In genomic region chr5:75473463-75473862, GRCh38 we compare ENCODE assay signal across 23 cellular contexts.
"Had no signal": no experiment of that assay in that cellular context is flagged by ENCODE, and none has a peak within 500 bp of the region (broad histone marks: within the 10 kb centered on the region; RNA-seq: fewer than 3 reads in every experiment).

No MANE protein-coding gene starts in this region.

- H3K27ac Mint-ChIP-seq: activated naive CD4-positive, alpha-beta T cell treated with anti-CD3 and anti-CD28 coated beads, Interleukin-2, amount 50 U/mL, for 24 hours; naive thymus-derived CD4-positive, alpha-beta T cell; stimulated activated memory B cell treated with anti-CD40 and anti-IgM and Interleukin-4, amounts not matched to agents 10 μg/mL and 1 μg/mL and 100 μg/mL, for 72 hours had no signal

- H3K36me3 ChIP-seq: left lung had no signal

- H3K4me3 ChIP-seq: left lung, lung, smooth muscle cell, transverse colon had no signal

- H3K27ac ChIP-seq: left lung, transverse colon had no signal

- H3K27me3 ChIP-seq: left lung, transverse colon had no signal

- H3K4me1 Mint-ChIP-seq: brain had no signal

- DNase-seq: activated gamma-delta T cell treated with Interleukin-2 at 50 U/mL for 16 hours; activated T-cell treated with anti-CD3 and anti-CD28 coated beads, Interleukin-2, amount 50 U/mL, for 1 hour; anterior cingulate cortex; dermis blood vessel endothelial cell; effector CD8-positive, alpha-beta T cell; islet precursor cell; left lung; naive thymus-derived CD4-positive, alpha-beta T cell; posterior cingulate gyrus; stimulated activated CD4-positive, alpha-beta T cell treated with anti-CD3 and anti-CD28 coated beads, Interleukin-15, amount 100 ng/mL, for 24 hours; transverse colon had no signal

- FAIRE-seq: endothelial cell of umbilical vein, frontal cortex, TTC549, urothelium cell line had no signal

- H3K4me1 ChIP-seq: left lung had no signal

- H3K27me3 Mint-ChIP-seq: activated naive CD4-positive, alpha-beta T cell treated with anti-CD3 and anti-CD28 coated beads, Interleukin-2, amount 50 U/mL, for 24 hours; brain; naive thymus-derived CD4-positive, alpha-beta T cell; stimulated activated memory B cell treated with anti-CD40 and anti-IgM and Interleukin-4, amounts not matched to agents 10 μg/mL and 1 μg/mL and 100 μg/mL, for 72 hours had no signal

- H3K4me3 Mint-ChIP-seq: activated naive CD4-positive, alpha-beta T cell treated with anti-CD3 and anti-CD28 coated beads, Interleukin-2, amount 50 U/mL, for 24 hours; brain; naive thymus-derived CD4-positive, alpha-beta T cell; neural crest cell; stimulated activated memory B cell treated with anti-CD40 and anti-IgM and Interleukin-4, amounts not matched to agents 10 μg/mL and 1 μg/mL and 100 μg/mL, for 72 hours had no signal

- ATAC-seq: esophagus mucosa; left lung; naive thymus-derived CD4-positive, alpha-beta T cell; sciatic nerve; stimulated activated memory B cell treated with anti-CD40 and anti-IgM and Interleukin-4, amounts not matched to agents 10 μg/mL and 1 μg/mL and 100 μg/mL, for 72 hours had no signal
